1 cellular context compared by ENCODE assay signal in the genomic region with DNA sequence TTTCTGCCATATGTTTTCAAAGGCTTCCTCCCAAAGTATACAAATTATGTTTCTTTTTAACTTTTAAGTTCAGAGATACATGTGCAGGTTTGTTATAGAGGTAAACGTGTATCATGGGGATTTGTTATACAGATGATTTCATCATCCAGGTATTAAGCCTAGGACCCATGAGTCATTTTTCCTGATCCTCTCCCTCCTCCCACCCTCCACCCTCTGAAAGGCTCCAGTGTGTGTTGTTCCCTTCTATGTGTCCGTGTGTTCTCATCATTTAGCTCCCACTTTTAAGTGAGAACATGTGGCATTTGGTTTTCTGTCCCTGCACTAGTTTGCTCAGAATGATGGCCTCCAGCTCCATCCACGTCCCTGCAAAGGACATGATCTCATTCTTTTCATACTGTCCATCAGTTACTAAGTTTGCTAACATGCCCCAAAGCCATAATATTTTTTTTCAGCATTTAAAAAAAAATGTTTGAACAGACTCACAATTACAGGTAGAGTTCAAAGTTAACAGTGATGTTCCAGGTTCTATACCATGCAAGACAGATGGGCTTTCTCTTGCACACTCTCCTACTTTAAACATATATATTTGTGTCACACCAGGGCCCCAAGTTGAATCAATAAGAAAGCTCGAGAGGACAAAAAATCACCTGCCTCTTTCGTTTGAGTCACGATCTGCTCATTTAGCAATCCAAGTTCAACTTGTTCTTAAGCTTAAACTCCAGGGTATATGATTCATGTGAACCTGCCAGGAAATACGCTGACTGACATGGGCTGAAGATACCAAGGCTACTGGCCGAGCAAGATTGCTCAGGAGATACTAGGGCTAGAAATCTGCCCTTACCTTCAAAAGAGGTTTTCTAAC.
A peak's percentile ranks its signal among the peaks of the same experiment; 100 is the strongest.
TF ChIP-seq lines count a peak whose summit lies in the region.

No MANE protein-coding gene starts in this region.

TF ChIP-seq in A549, 52 proteins besides CTCF, POLR2A, EP300 and RAD21 (continued from another document):
- TF ChIP-seq, protein P1, sequence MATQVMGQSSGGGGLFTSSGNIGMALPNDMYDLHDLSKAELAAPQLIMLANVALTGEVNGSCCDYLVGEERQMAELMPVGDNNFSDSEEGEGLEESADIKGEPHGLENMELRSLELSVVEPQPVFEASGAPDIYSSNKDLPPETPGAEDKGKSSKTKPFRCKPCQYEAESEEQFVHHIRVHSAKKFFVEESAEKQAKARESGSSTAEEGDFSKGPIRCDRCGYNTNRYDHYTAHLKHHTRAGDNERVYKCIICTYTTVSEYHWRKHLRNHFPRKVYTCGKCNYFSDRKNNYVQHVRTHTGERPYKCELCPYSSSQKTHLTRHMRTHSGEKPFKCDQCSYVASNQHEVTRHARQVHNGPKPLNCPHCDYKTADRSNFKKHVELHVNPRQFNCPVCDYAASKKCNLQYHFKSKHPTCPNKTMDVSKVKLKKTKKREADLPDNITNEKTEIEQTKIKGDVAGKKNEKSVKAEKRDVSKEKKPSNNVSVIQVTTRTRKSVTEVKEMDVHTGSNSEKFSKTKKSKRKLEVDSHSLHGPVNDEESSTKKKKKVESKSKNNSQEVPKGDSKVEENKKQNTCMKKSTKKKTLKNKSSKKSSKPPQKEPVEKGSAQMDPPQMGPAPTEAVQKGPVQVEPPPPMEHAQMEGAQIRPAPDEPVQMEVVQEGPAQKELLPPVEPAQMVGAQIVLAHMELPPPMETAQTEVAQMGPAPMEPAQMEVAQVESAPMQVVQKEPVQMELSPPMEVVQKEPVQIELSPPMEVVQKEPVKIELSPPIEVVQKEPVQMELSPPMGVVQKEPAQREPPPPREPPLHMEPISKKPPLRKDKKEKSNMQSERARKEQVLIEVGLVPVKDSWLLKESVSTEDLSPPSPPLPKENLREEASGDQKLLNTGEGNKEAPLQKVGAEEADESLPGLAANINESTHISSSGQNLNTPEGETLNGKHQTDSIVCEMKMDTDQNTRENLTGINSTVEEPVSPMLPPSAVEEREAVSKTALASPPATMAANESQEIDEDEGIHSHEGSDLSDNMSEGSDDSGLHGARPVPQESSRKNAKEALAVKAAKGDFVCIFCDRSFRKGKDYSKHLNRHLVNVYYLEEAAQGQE (IDR thresholded peaks at IDR 0.05) = no peak
- TF ChIP-seq, protein P2, sequence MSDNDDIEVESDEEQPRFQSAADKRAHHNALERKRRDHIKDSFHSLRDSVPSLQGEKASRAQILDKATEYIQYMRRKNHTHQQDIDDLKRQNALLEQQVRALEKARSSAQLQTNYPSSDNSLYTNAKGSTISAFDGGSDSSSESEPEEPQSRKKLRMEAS (IDR thresholded peaks at IDR 0.05) = 0 out of 2 replicates have a peak, but pooled peaks have one; percentile 11
- TF ChIP-seq GATA3 (IDR thresholded peaks at IDR 0.05; ENCODE audit: borderline replicate concordance) (0 out of 2 replicates have a peak, but pooled peaks have one; percentile 33), EHF (CRISPR knock-in tag; IDR thresholded peaks at IDR 0.05) (no peak), HMGXB4 (CRISPR knock-in tag; IDR thresholded peaks at IDR 0.05; ENCODE audit: borderline replicate concordance) (no peak), MYC (IDR thresholded peaks at IDR 0.05; ENCODE audit: borderline replicate concordance, low read length) (no peak), NPAS2 (CRISPR knock-in tag; IDR thresholded peaks at IDR 0.05; ENCODE audit: borderline replicate concordance) (no peak), HDAC2 (IDR thresholded peaks at IDR 0.05) (no peak)
